ENCODE assay signal across 8 cellular contexts in the genomic region with DNA sequence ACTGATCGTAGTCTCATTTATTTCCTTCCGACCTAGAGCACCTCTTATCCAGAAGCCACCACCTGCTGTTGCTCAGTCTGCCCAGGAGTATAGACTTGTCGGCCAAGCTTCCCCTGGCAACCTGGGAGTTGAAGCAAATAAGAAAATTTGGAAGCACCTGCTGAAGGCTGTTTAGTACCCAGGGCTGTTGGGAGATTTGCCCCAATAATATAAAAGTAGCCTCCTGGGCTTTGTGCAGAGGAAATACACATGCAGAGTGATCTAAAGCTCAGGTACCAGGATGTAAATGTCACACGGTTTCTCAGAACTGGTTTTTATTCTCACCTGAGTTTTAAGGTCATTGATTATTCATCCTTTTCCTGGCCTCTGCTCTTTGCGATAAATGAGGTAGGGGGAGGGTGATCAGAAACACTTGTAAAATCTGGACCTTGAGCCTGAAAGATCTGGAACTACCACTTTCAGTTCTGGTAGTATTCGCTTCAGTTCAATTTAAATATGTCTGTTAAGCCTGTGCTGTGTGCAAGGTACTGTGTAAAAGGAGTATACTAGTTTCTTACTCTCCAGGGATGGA. TPM values are rescaled to one million over a fixed set of nuclear protein-coding genes. Genes with fewer than 3 reads are reported as not detected.
DNase-seq lines count a peak whose midpoint lies in the region; ATAC-seq and TF ChIP-seq lines count a peak whose summit lies in the region.

No MANE protein-coding gene starts in this region.

- no peaks in the 10 kb centered on the region for H3K27me3 Mint-ChIP-seq in activated CD8-positive, alpha-beta T cell treated with anti-CD3 and anti-CD28 coated beads for 36 hours
- no peaks in the 10 kb centered on the region for H3K27me3 Mint-ChIP-seq in stimulated activated naive CD8-positive, alpha-beta T cell treated with anti-CD3 and anti-CD28 coated beads, Interleukin-15, amount 100 ng/mL, for 72 hours

- peak overlapping the region; percentile 89 for H3K4me3 Mint-ChIP-seq in activated CD8-positive, alpha-beta T cell treated with anti-CD3 and anti-CD28 coated beads for 36 hours
- peak overlapping the region; percentile 88 for H3K4me3 Mint-ChIP-seq in stimulated activated naive CD8-positive, alpha-beta T cell treated with anti-CD3 and anti-CD28 coated beads, Interleukin-15, amount 100 ng/mL, for 72 hours

- H4K20me1 ChIP-seq in SK-N-SH (ENCODE audit: insufficient read depth): peaks cover 21% of the 10 kb centered on the region; the same call in 1 of the 2 replicates

- peaks cover 40% of the 10 kb centered on the region for H3K4me1 Mint-ChIP-seq in activated CD8-positive, alpha-beta T cell treated with anti-CD3 and anti-CD28 coated beads for 36 hours (ENCODE audit: low read depth)
- peaks cover 35% of the 10 kb centered on the region for H3K4me1 Mint-ChIP-seq in stimulated activated naive CD8-positive, alpha-beta T cell treated with anti-CD3 and anti-CD28 coated beads, Interleukin-15, amount 100 ng/mL, for 72 hours

- H3K4me3 ChIP-seq in SK-N-SH (ENCODE audit: low read depth in 2 of 2, low read length in 1 of 2) (peak overlapping the region; percentile 44 to 96), iPS-18a (ENCODE audit: low read length) (peak overlapping the region; percentile 96)

- H3K9ac ChIP-seq in SK-N-SH (peak overlapping the region; percentile 16; the same call in 1 of the 2 replicates), iPS-18a (ENCODE audit: low read length) (peak overlapping the region; percentile 92)

- TF ChIP-seq CTCF in SK-N-SH (IDR thresholded peaks at IDR 0.05): no peak; the same call in 1 of the 2 replicates
- no peak for TF ChIP-seq CTCF in activated CD8-positive, alpha-beta T cell treated with anti-CD3 and anti-CD28 coated beads for 36 hours (IDR thresholded peaks at IDR 0.05)

- POLR2A ChIA-PET in SK-N-SH (lab: Yijun Ruan, JAX): no interaction called here
- POLR2A ChIA-PET in activated CD8-positive, alpha-beta T cell treated with anti-CD3 and anti-CD28 coated beads for 36 hours (lab: Charles Lee): interaction anchor here (0.6 to 1.7 kb wide), 5 partner anchors 10 to 449 kb away, joined by 3 to 5 read pairs (median 3); partner anchors contain the start of gene KCNG3

- H3K27ac Mint-ChIP-seq in activated CD8-positive, alpha-beta T cell treated with anti-CD3 and anti-CD28 coated beads for 36 hours: peak overlapping the region; percentile 99
- peak overlapping the region; percentile 12 to 97 for H3K27ac Mint-ChIP-seq in stimulated activated naive CD8-positive, alpha-beta T cell treated with anti-CD3 and anti-CD28 coated beads, Interleukin-15, amount 100 ng/mL, for 72 hours

- H3K4me1 ChIP-seq in SK-N-SH (ENCODE audit: control insufficient read depth in 1 of 2, insufficient read depth in 2 of 2, low read depth in 1 of 2, low read length in 1 of 2): peaks cover 3 to 16% of the 10 kb centered on the region in 2 experiments; a peak in 3 of 4 replicates
- peaks cover 15% of the 10 kb centered on the region for H3K4me1 ChIP-seq in iPS-18a (ENCODE audit: control insufficient read depth, low read depth, low read length)

- H3K36me3 ChIP-seq in SK-N-SH (replicated peaks in 1 of 2; ENCODE audit: control insufficient read depth in 1 of 2, insufficient read depth in 2 of 2, low read length in 1 of 2) (peaks cover 0 to 3% of the 10 kb centered on the region in 2 experiments), iPS-18a (ENCODE audit: control insufficient read depth, low read depth, low read length) (no peaks in the 10 kb centered on the region)

- H3F3A ChIP-seq in SK-N-SH (replicated peaks; ENCODE audit: insufficient read depth): no peaks in the 10 kb centered on the region

- H2AFZ ChIP-seq in SK-N-SH (ENCODE audit: low read depth): peak overlapping the region; percentile 76

- no peak for TF ChIP-seq EP300 in SK-N-SH (IDR thresholded peaks at IDR 0.05; ENCODE audit: borderline replicate concordance in 1 of 2, low read depth in 1 of 2, low read length in 1 of 2)

- intact Hi-C loops in activated CD8-positive, alpha-beta T cell treated with anti-CD3 and anti-CD28 coated beads for 36 hours (cut with micrococcal nuclease): loop anchor here (5.0 kb wide), 1 partner anchor 265 kb away; no protein-coding TSS in a partner anchor

- peak overlapping the region in 1 of 2 experiments; percentile 75; a peak in 3 of 4 replicates for H3K27ac ChIP-seq in SK-N-SH (ENCODE audit: low read depth in 2 of 2, low read length in 1 of 2)
- no peak overlapping the region for H3K27ac ChIP-seq in iPS-18a (ENCODE audit: low read length)

- H3K9me3 ChIP-seq in SK-N-SH: no peaks in the 10 kb centered on the region
- no peaks in the 10 kb centered on the region for H3K9me3 ChIP-seq in iPS-18a (ENCODE audit: control insufficient read depth, low read depth, low read length)

- CTCF ChIA-PET in SK-N-SH (lab: Yijun Ruan, JAX): interaction anchor here (0.8 to 2.2 kb wide), 7 partner anchors 10 to 492 kb away, joined by 3 to 11 read pairs (median 5); no protein-coding TSS in a partner anchor
- CTCF ChIA-PET in activated CD8-positive, alpha-beta T cell treated with anti-CD3 and anti-CD28 coated beads for 36 hours (lab: Charles Lee): interaction anchor here (1.0 to 1.3 kb wide), 4 partner anchors 25 to 268 kb away, joined by 3 to 4 read pairs (median 4); no protein-coding TSS in a partner anchor

- no peaks in the 10 kb centered on the region for H3K9me2 ChIP-seq in SK-N-SH

- no peak; the same call in 2 of the 3 replicates for ATAC-seq in SK-N-SH treated with all-trans-retinoic acid at 6 μM for 48 hours
- ATAC-seq in activated CD8-positive, alpha-beta T cell treated with anti-CD3 and anti-CD28 coated beads for 36 hours: peak; percentile 3
- ATAC-seq in stimulated activated naive CD8-positive, alpha-beta T cell treated with anti-CD3 and anti-CD28 coated beads, Interleukin-15, amount 100 ng/mL, for 72 hours: no peak

- peak overlapping the region; percentile 95 for H3K4me2 ChIP-seq in SK-N-SH

- H3K79me2 ChIP-seq in SK-N-SH (ENCODE audit: insufficient read depth): peaks cover 42% of the 10 kb centered on the region

- WGBS in SK-N-SH (ENCODE audit: low lambda C conversion rate): 37% methylated on average over 6 of the region's 6 CpGs

- DNase-seq in SK-N-SH: no peak
- no peak for DNase-seq in activated CD8-positive, alpha-beta T cell treated with anti-CD3 and anti-CD28 coated beads for 36 hours
- DNase-seq in stimulated activated naive CD8-positive, alpha-beta T cell treated with anti-CD3 and anti-CD28 coated beads, Interleukin-15, amount 100 ng/mL, for 72 hours: no peak
- no peak for DNase-seq in kidney glomerular epithelial cell (lab: John Stamatoyannopoulos, UW)
- DNase-seq in NCI-H1436 treated with DMSO at 0.1 percent for 48 hours (lab: John Stamatoyannopoulos, UW): no peak
- DNase-seq in NCI-H774 (lab: John Stamatoyannopoulos, UW): no peak

- H3K9me3 Mint-ChIP-seq in activated CD8-positive, alpha-beta T cell treated with anti-CD3 and anti-CD28 coated beads for 36 hours: no peaks in the 10 kb centered on the region
- no peaks in the 10 kb centered on the region for H3K9me3 Mint-ChIP-seq in stimulated activated naive CD8-positive, alpha-beta T cell treated with anti-CD3 and anti-CD28 coated beads, Interleukin-15, amount 100 ng/mL, for 72 hours

- H3K27me3 ChIP-seq in SK-N-SH (ENCODE audit: insufficient read depth) (no peaks in the 10 kb centered on the region; the same call in 1 of the 2 replicates), iPS-18a (ENCODE audit: control insufficient read depth, insufficient read depth, low read length) (no peaks in the 10 kb centered on the region)

- no peak for TF ChIP-seq RAD21 in SK-N-SH (IDR thresholded peaks at IDR 0.05; ENCODE audit: low read length)

- H3K36me3 Mint-ChIP-seq in activated CD8-positive, alpha-beta T cell treated with anti-CD3 and anti-CD28 coated beads for 36 hours (ENCODE audit: low read depth): peaks cover 9% of the 10 kb centered on the region

TF ChIP-seq in SK-N-SH, 30 proteins besides CTCF, POLR2A, EP300 and RAD21:
- TF ChIP-seq TAF1 (IDR thresholded peaks at IDR 0.05; ENCODE audit: borderline replicate concordance, low read depth, low read length) (no peak), MAX (IDR thresholded peaks at IDR 0.05; ENCODE audit: low read depth) (no peak)
- TF ChIP-seq, protein P1, sequence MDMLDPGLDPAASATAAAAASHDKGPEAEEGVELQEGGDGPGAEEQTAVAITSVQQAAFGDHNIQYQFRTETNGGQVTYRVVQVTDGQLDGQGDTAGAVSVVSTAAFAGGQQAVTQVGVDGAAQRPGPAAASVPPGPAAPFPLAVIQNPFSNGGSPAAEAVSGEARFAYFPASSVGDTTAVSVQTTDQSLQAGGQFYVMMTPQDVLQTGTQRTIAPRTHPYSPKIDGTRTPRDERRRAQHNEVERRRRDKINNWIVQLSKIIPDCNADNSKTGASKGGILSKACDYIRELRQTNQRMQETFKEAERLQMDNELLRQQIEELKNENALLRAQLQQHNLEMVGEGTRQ (IDR thresholded peaks at IDR 0.05; ENCODE audit: borderline replicate concordance, low read depth, low read length): no peak

TF ChIP-seq in SK-N-SH treated with all-trans-retinoic acid at 6 μM for 48 hours, 23 proteins besides CTCF, POLR2A, EP300 and RAD21 (continues in another document):
- TF ChIP-seq, protein P2, sequence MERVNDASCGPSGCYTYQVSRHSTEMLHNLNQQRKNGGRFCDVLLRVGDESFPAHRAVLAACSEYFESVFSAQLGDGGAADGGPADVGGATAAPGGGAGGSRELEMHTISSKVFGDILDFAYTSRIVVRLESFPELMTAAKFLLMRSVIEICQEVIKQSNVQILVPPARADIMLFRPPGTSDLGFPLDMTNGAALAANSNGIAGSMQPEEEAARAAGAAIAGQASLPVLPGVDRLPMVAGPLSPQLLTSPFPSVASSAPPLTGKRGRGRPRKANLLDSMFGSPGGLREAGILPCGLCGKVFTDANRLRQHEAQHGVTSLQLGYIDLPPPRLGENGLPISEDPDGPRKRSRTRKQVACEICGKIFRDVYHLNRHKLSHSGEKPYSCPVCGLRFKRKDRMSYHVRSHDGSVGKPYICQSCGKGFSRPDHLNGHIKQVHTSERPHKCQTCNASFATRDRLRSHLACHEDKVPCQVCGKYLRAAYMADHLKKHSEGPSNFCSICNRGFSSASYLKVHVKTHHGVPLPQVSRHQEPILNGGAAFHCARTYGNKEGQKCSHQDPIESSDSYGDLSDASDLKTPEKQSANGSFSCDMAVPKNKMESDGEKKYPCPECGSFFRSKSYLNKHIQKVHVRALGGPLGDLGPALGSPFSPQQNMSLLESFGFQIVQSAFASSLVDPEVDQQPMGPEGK (CRISPR knock-in tag; IDR thresholded peaks at IDR 0.05; ENCODE audit: borderline replicate concordance): no peak
- TF ChIP-seq RARB (CRISPR knock-in tag; IDR thresholded peaks at IDR 0.05): no peak

RNA-seq across cellular contexts. Expression of gene COX7A2L, which starts 0.8 kb away (rescaled TPM):
- polyA plus RNA-seq in SK-N-SH (2012; rRNA removed): 77.6 and 82.3 TPM in 2 replicates
- 116 and 144 TPM in 2 replicates for polyA plus RNA-seq in SK-N-SH (2012; cell fraction: cytosol; rRNA removed)
- polyA plus RNA-seq in SK-N-SH (2012; cell fraction: nucleus; rRNA removed): 27.9 and 31.9 TPM in 2 replicates
- total RNA-seq in activated CD8-positive, alpha-beta T cell treated with anti-CD3 and anti-CD28 coated beads for 36 hours: 100 to 1,000 TPM; 113 to 115 TPM
